8 cellular contexts compared by ENCODE assay signal in genomic region chr17:996554-997344, GRCh38. TPM values are rescaled to one million over a fixed set of nuclear protein-coding genes. Genes with fewer than 3 reads are reported as not detected.
DNase-seq lines count a peak whose midpoint lies in the region; ATAC-seq and TF ChIP-seq lines count a peak whose summit lies in the region.

TSS of gene TIMM22 (plus strand) at chr17:997129. CDS start at chr17:997143, 14 bp downstream.

- H3K4me1 Mint-ChIP-seq in IgD-negative memory B cell = peaks cover 12 to 21% (median 14%) of the 10 kb centered on the region in 3 donors

- no peaks in the 10 kb centered on the region for H3K9me3 ChIP-seq in mucosa of descending colon

- H3K27me3 Mint-ChIP-seq in IgD-negative memory B cell = no peaks in the 10 kb centered on the region

- peaks cover 4% of the 10 kb centered on the region for H3K36me3 ChIP-seq in mucosa of descending colon (ENCODE audit: low read depth)

- intact Hi-C loops in mucosa of descending colon (cut with DNase I, micrococcal nuclease) = no loop called here

- H3K4me3 Mint-ChIP-seq in IgD-negative memory B cell = peak within 1 kb of the TSS; percentile 96 to 99 (median 98)

- TF ChIP-seq CTCF in epithelial cell of esophagus (IDR thresholded peaks at IDR 0.05; ENCODE audit: insufficient read depth, low read depth, low read length, missing control alignments) (peak; percentile 70), mucosa of descending colon (IDR thresholded peaks at IDR 0.05) (peak; percentile 87)

- peaks cover 0 to 4% (median 0%) of the 10 kb centered on the region in 3 donors for H3K9me3 Mint-ChIP-seq in IgD-negative memory B cell

- H3K4me3 ChIP-seq in epithelial cell of esophagus (ENCODE audit: low read length) = peak within 1 kb of the TSS; percentile 100
- H3K4me3 ChIP-seq in mucosa of descending colon = peak within 1 kb of the TSS; percentile 96

- DNase-seq in DMS153 treated with DMSO at 0.1 percent for 48 hours (lab: John Stamatoyannopoulos, UW; ENCODE audit: unreplicated experiment) = peak; percentile 64
- peak; percentile 96 for DNase-seq in OCI-M1 (lab: John Stamatoyannopoulos, UW)
- DNase-seq in activated T-cell treated with anti-CD3 and anti-CD28 coated beads for 24 hours (ENCODE audit: low read depth) = peak; percentile 88
- peak; percentile 98 for DNase-seq in epithelial cell of esophagus (ENCODE audit: low read depth)
- peak; percentile 94 to 96 (median 95) for DNase-seq in mucosa of descending colon
- peak; percentile 85 for DNase-seq in stimulated activated CD8-positive, alpha-beta memory T cell treated with anti-CD3 and anti-CD28 coated beads, Interleukin-4, amount 100 ng/mL, for 24 hours (ENCODE audit: low read depth)

- H3K4me1 ChIP-seq in mucosa of descending colon (ENCODE audit: low read depth) = peaks cover 12% of the 10 kb centered on the region

- peak within 1 kb of the TSS; percentile 93 to 99 (median 96) for H3K27ac Mint-ChIP-seq in IgD-negative memory B cell

- no peaks in the 10 kb centered on the region for H3K36me3 Mint-ChIP-seq in IgD-negative memory B cell

- ATAC-seq in GM21529 (IDR thresholded peaks at IDR 0.05; ENCODE audit: unreplicated experiment) = peak; percentile 83
- peak; percentile 93 for ATAC-seq in mucosa of descending colon

RNA-seq across cellular contexts. Expression of gene TIMM22, which starts in this region (rescaled TPM):
- polyA plus RNA-seq in IgD-negative memory B cell = 21.2 TPM
- total RNA-seq in mucosa of descending colon = 10 to 100 TPM in 2 of 3 donors, 1 to 10 TPM in 1; 8.2 to 11.4 (median 10.1) TPM

Comparison
In these comparisons a context has a peak if more than half of its experiments do, and no peak if none do; other contexts are left out.
1. Peak in every context shown above with its lines: DNase-seq, ATAC-seq and H3K4me3 ChIP-seq.